ENCODE assay signal across 1 cellular context in genomic region chr6:56514395-56514794, GRCh38.
TF ChIP-seq lines count a peak whose summit lies in the region.

No MANE protein-coding gene starts in this region.

TF ChIP-seq in HEK293, 187 proteins besides CTCF, POLR2A, EP300 and RAD21 (continued from another document):
- TF ChIP-seq, protein P1, sequence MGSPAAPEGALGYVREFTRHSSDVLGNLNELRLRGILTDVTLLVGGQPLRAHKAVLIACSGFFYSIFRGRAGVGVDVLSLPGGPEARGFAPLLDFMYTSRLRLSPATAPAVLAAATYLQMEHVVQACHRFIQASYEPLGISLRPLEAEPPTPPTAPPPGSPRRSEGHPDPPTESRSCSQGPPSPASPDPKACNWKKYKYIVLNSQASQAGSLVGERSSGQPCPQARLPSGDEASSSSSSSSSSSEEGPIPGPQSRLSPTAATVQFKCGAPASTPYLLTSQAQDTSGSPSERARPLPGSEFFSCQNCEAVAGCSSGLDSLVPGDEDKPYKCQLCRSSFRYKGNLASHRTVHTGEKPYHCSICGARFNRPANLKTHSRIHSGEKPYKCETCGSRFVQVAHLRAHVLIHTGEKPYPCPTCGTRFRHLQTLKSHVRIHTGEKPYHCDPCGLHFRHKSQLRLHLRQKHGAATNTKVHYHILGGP (tag by site-specific recombination; IDR thresholded peaks at IDR 0.05) = peak; percentile 64
- TF ChIP-seq ZNF366 (tag by site-specific recombination; conservative IDR thresholded peaks at IDR 0.05) = peak; percentile 77
- TF ChIP-seq ZNF558 (tag by site-specific recombination; IDR thresholded peaks at IDR 0.05) = no peak
- TF ChIP-seq ZNF560 (tag by site-specific recombination; IDR thresholded peaks at IDR 0.05; ENCODE audit: borderline replicate concordance) = no peak
- TF ChIP-seq, protein P2, sequence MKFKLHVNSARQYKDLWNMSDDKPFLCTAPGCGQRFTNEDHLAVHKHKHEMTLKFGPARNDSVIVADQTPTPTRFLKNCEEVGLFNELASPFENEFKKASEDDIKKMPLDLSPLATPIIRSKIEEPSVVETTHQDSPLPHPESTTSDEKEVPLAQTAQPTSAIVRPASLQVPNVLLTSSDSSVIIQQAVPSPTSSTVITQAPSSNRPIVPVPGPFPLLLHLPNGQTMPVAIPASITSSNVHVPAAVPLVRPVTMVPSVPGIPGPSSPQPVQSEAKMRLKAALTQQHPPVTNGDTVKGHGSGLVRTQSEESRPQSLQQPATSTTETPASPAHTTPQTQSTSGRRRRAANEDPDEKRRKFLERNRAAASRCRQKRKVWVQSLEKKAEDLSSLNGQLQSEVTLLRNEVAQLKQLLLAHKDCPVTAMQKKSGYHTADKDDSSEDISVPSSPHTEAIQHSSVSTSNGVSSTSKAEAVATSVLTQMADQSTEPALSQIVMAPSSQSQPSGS (tag by site-specific recombination; IDR thresholded peaks at IDR 0.05; ENCODE audit: low read depth) = peak; percentile 59; the same call in 1 of the 2 replicates
- 0 out of 2 replicates have a peak, but pooled peaks have one; percentile 31 for TF ChIP-seq ZNF324 (tag by site-specific recombination; IDR thresholded peaks at IDR 0.05)
- no peak for TF ChIP-seq ZNF140 (tag by site-specific recombination; IDR thresholded peaks at IDR 0.05)
- TF ChIP-seq SP2 (tag by site-specific recombination; IDR thresholded peaks at IDR 0.05) = no peak
- TF ChIP-seq PRDM1 (tag by site-specific recombination; IDR thresholded peaks at IDR 0.05) = peak; percentile 65; the same call in 1 of the 2 replicates
- TF ChIP-seq ZBTB20 (tag by site-specific recombination; IDR thresholded peaks at IDR 0.05) = peak; percentile 11; the same call in 1 of the 2 replicates
- no peak for TF ChIP-seq HOXD13 (CRISPR knock-in tag; IDR thresholded peaks at IDR 0.05; ENCODE audit: borderline replicate concordance)
- TF ChIP-seq FEZF1 (tag by site-specific recombination; IDR thresholded peaks at IDR 0.05) = peak; percentile 54
- peak; percentile 88 for TF ChIP-seq KLF16 (tag by site-specific recombination; IDR thresholded peaks at IDR 0.05)
- TF ChIP-seq, protein P3, sequence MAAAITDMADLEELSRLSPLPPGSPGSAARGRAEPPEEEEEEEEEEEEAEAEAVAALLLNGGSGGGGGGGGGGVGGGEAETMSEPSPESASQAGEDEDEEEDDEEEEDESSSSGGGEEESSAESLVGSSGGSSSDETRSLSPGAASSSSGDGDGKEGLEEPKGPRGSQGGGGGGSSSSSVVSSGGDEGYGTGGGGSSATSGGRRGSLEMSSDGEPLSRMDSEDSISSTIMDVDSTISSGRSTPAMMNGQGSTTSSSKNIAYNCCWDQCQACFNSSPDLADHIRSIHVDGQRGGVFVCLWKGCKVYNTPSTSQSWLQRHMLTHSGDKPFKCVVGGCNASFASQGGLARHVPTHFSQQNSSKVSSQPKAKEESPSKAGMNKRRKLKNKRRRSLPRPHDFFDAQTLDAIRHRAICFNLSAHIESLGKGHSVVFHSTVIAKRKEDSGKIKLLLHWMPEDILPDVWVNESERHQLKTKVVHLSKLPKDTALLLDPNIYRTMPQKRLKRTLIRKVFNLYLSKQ (tag by site-specific recombination; IDR thresholded peaks at IDR 0.05; ENCODE audit: borderline replicate concordance) = no peak
- no peak for TF ChIP-seq ZNF654 (tag by site-specific recombination; IDR thresholded peaks at IDR 0.05; ENCODE audit: low read depth)
- TF ChIP-seq ZNF549 (tag by site-specific recombination; IDR thresholded peaks at IDR 0.05) = no peak
- peak; percentile 19; the same call in 1 of the 2 replicates for TF ChIP-seq YY2 (tag by site-specific recombination; IDR thresholded peaks at IDR 0.05)
- no peak for TF ChIP-seq ZNF501 (tag by site-specific recombination; IDR thresholded peaks at IDR 0.05)
- TF ChIP-seq ZBTB17 (tag by site-specific recombination; IDR thresholded peaks at IDR 0.05) = peak; percentile 56; the same call in 1 of the 2 replicates
- TF ChIP-seq ZNF398 (tag by site-specific recombination; IDR thresholded peaks at IDR 0.05) = peak; percentile 92
- TF ChIP-seq ZNF169 (tag by site-specific recombination; IDR thresholded peaks at IDR 0.05) = peak; percentile 88; the same call in 1 of the 2 replicates
- TF ChIP-seq, protein P4, sequence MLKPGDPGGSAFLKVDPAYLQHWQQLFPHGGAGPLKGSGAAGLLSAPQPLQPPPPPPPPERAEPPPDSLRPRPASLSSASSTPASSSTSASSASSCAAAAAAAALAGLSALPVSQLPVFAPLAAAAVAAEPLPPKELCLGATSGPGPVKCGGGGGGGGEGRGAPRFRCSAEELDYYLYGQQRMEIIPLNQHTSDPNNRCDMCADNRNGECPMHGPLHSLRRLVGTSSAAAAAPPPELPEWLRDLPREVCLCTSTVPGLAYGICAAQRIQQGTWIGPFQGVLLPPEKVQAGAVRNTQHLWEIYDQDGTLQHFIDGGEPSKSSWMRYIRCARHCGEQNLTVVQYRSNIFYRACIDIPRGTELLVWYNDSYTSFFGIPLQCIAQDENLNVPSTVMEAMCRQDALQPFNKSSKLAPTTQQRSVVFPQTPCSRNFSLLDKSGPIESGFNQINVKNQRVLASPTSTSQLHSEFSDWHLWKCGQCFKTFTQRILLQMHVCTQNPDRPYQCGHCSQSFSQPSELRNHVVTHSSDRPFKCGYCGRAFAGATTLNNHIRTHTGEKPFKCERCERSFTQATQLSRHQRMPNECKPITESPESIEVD (tag by site-specific recombination; IDR thresholded peaks at IDR 0.05) = peak; percentile 37
- TF ChIP-seq, protein P5, sequence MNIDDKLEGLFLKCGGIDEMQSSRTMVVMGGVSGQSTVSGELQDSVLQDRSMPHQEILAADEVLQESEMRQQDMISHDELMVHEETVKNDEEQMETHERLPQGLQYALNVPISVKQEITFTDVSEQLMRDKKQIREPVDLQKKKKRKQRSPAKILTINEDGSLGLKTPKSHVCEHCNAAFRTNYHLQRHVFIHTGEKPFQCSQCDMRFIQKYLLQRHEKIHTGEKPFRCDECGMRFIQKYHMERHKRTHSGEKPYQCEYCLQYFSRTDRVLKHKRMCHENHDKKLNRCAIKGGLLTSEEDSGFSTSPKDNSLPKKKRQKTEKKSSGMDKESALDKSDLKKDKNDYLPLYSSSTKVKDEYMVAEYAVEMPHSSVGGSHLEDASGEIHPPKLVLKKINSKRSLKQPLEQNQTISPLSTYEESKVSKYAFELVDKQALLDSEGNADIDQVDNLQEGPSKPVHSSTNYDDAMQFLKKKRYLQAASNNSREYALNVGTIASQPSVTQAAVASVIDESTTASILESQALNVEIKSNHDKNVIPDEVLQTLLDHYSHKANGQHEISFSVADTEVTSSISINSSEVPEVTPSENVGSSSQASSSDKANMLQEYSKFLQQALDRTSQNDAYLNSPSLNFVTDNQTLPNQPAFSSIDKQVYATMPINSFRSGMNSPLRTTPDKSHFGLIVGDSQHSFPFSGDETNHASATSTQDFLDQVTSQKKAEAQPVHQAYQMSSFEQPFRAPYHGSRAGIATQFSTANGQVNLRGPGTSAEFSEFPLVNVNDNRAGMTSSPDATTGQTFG (tag by site-specific recombination; IDR thresholded peaks at IDR 0.05; ENCODE audit: borderline replicate concordance) = peak; percentile 81; the same call in 1 of the 2 replicates
- TF ChIP-seq GFI1B (tag by site-specific recombination; IDR thresholded peaks at IDR 0.05) = no peak
- TF ChIP-seq BCL11B (tag by site-specific recombination; IDR thresholded peaks at IDR 0.05; ENCODE audit: low read depth) = peak; percentile 57; the same call in 1 of the 2 replicates
- no peak for TF ChIP-seq KLF9 (tag by site-specific recombination; IDR thresholded peaks at IDR 0.05; ENCODE audit: low read depth)
- TF ChIP-seq ZNF692 (tag by site-specific recombination; IDR thresholded peaks at IDR 0.05) = peak; percentile 54; the same call in 1 of the 2 replicates
- TF ChIP-seq, protein P6, sequence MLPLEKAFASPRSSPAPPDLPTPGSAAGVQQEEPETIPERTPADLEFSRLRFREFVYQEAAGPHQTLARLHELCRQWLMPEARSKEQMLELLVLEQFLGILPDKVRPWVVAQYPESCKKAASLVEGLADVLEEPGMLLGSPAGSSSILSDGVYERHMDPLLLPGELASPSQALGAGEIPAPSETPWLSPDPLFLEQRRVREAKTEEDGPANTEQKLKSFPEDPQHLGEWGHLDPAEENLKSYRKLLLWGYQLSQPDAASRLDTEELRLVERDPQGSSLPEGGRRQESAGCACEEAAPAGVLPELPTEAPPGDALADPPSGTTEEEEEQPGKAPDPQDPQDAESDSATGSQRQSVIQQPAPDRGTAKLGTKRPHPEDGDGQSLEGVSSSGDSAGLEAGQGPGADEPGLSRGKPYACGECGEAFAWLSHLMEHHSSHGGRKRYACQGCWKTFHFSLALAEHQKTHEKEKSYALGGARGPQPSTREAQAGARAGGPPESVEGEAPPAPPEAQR (tag by site-specific recombination; IDR thresholded peaks at IDR 0.05) = 0 out of 2 replicates have a peak, but pooled peaks have one; percentile 21
- TF ChIP-seq ZEB2 (tag by site-specific recombination; IDR thresholded peaks at IDR 0.05) = peak; percentile 60
- no peak for TF ChIP-seq ZNF223 (tag by site-specific recombination; IDR thresholded peaks at IDR 0.05)
- TF ChIP-seq ZNF621 (tag by site-specific recombination; IDR thresholded peaks at IDR 0.05) = peak; percentile 57; the same call in 1 of the 2 replicates
- no peak for TF ChIP-seq ZBTB48 (tag by site-specific recombination; IDR thresholded peaks at IDR 0.05)
- no peak for TF ChIP-seq SP3 (tag by site-specific recombination; IDR thresholded peaks at IDR 0.05)
- TF ChIP-seq ZNF843 (tag by site-specific recombination; IDR thresholded peaks at IDR 0.05) = 0 out of 2 replicates have a peak, but pooled peaks have one; percentile 38
- TF ChIP-seq ZBTB21 (tag by site-specific recombination; IDR thresholded peaks at IDR 0.05) = 0 out of 2 replicates have a peak, but pooled peaks have one; percentile 24
- TF ChIP-seq ZNF211 (tag by site-specific recombination; IDR thresholded peaks at IDR 0.05; ENCODE audit: low read depth) = no peak
- TF ChIP-seq SALL2 (tag by site-specific recombination; IDR thresholded peaks at IDR 0.05; ENCODE audit: borderline replicate concordance) = peak; percentile 64; the same call in 1 of the 2 replicates
- TF ChIP-seq ZFHX2 (tag by site-specific recombination; conservative IDR thresholded peaks at IDR 0.05) = peak; percentile 56; the same call in 1 of the 2 replicates
- TF ChIP-seq, protein P7, sequence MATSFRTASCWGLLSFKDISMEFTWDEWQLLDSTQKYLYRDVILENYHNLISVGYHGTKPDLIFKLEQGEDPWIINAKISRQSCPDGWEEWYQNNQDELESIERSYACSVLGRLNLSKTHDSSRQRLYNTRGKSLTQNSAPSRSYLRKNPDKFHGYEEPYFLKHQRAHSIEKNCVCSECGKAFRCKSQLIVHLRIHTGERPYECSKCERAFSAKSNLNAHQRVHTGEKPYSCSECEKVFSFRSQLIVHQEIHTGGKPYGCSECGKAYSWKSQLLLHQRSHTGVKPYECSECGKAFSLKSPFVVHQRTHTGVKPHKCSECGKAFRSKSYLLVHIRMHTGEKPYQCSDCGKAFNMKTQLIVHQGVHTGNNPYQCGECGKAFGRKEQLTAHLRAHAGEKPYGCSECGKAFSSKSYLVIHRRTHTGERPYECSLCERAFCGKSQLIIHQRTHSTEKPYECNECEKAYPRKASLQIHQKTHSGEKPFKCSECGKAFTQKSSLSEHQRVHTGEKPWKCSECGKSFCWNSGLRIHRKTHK (tag by site-specific recombination; IDR thresholded peaks at IDR 0.05) = 0 out of 2 replicates have a peak, but pooled peaks have one; percentile 15
- 0 out of 2 replicates have a peak, but pooled peaks have one; percentile 27 for TF ChIP-seq ZNF2 (tag by site-specific recombination; IDR thresholded peaks at IDR 0.05)
